Comparison of ENCODE assay signal across 8 cellular contexts in the genomic region with DNA sequence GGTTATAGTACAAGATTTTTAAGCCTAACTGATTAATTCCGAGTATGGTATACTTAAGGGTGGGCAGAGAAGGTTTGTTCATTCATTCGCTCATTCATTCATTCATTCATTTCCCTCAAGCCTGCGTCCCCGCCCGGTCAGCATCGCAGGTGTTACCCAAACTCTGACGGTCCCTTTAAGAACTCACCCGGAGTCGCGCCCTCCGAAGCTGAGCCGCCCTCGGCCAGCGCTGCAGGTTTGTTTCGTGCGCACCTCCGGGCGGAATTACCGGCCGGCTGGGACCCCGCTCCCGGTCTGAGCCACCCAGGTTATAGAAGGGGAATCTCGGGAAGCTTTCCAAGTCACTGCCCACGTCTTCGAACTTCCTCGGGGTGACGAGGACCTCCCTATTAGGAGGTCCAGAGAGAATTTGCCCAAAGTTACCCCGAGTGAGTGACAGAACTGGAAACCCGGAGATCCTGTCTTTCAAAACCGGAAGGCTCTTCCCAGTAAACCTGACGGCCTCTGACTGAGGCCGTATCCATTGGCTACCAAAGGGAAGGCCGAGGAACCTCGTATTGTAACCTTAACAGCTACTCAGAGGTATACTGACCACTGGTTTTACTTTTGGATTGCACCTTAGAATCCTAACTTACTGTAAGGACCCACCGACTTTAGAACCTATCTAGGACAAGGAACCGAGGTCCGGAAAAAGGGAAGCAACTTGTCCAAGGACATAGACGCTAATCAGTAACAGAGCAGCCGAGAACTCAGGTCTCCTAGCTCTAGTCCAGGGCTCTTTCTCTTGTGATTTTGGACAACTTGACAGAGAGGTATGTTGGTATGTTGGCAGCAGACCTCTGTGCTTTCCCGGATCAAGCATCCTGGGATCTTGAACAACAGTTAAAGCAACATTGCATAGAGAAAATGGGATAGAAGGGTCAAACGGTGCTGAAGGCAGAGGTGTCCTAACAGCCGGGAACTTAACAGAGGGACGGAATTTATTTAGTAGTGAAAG. TPM values are rescaled to one million over a fixed set of nuclear protein-coding genes. Genes with fewer than 3 reads are reported as not detected.
DNase-seq lines count a peak whose midpoint lies in the region; ATAC-seq and TF ChIP-seq lines count a peak whose summit lies in the region.

No MANE protein-coding gene starts in this region.

- H2AK5ac ChIP-seq in trophoblast cell (ENCODE audit: low read length): no peak overlapping the region

- CTCF ChIA-PET in HEK293T (lab: Yijun Ruan, JAX): interaction anchor here (0.6 kb wide), 1 partner anchor 780 kb away, joined by 3 read pairs; no protein-coding TSS in a partner anchor

- H3K79me1 ChIP-seq in trophoblast cell (ENCODE audit: low read length): peaks cover 18% of the 10 kb centered on the region

- H3K4me3 ChIP-seq in heart left ventricle: peak overlapping the region; percentile 51 to 100 (median 92)
- peak overlapping the region; percentile 67 for H3K4me3 ChIP-seq in trophoblast cell (ENCODE audit: low read depth, low read length)

- H3K18ac ChIP-seq in trophoblast cell (ENCODE audit: low read length): peak overlapping the region; percentile 71

- POLR2A ChIA-PET in HEK293T (lab: Yijun Ruan, JAX): interaction anchor here (0.9 to 1.0 kb wide), 2 partner anchors 11 to 31 kb away, joined by 5 read pairs; no protein-coding TSS in a partner anchor

- peak; percentile 35 for DNase-seq in DMS153 (lab: John Stamatoyannopoulos, UW)
- DNase-seq in HEK293T (ENCODE audit: extremely low spot score): peak; percentile 45
- peak; percentile 14 for DNase-seq in NOMO-1 treated with DMSO at 0.1 percent for 48 hours (lab: John Stamatoyannopoulos, UW; ENCODE audit: unreplicated experiment)
- peak; percentile 34 for DNase-seq in activated naive CD4-positive, alpha-beta T cell treated with anti-CD3 and anti-CD28 coated beads, Interleukin-2, amount 50 U/mL, for 16 hours
- peak; percentile 26 to 69 (median 47) for DNase-seq in heart left ventricle
- peak; percentile 50 to 67 for DNase-seq in trophoblast cell
- DNase-seq in SW 1271 (lab: John Stamatoyannopoulos, UW): no peak

- ATAC-seq in heart left ventricle (peak in 3 of 4 donors; percentile 8 to 44 (median 28)), GM19463 (IDR thresholded peaks at IDR 0.05; ENCODE audit: unreplicated experiment) (no peak)

- peak overlapping the region in 11 of 12 donors; percentile 88 to 97 (median 93) for H3K27ac ChIP-seq in heart left ventricle
- H3K27ac ChIP-seq in trophoblast cell (ENCODE audit: low read depth, low read length): peak overlapping the region; percentile 78

- peak overlapping the region; percentile 4 for H2BK5ac ChIP-seq in trophoblast cell (ENCODE audit: low read depth, low read length, poor library complexity)

- H3K4me1 ChIP-seq in heart left ventricle (peaks cover 0 to 29% (median 13%) of the 10 kb centered on the region in 12 donors), trophoblast cell (ENCODE audit: control insufficient read depth in 1 of 2, insufficient read depth in 2 of 2, low read length in 2 of 2) (peaks cover 4 to 10% of the 10 kb centered on the region in 2 experiments)

- no peak for TF ChIP-seq POLR2A in heart left ventricle (IDR thresholded peaks at IDR 0.05)

- peaks cover 0 to 22% (median 6%) of the 10 kb centered on the region in 9 donors for H3K36me3 ChIP-seq in heart left ventricle
- H3K36me3 ChIP-seq in trophoblast cell (ENCODE audit: control insufficient read depth in 1 of 2, insufficient read depth in 2 of 2, low read length in 2 of 2): no peaks in the 10 kb centered on the region

- H4K8ac ChIP-seq in trophoblast cell (ENCODE audit: low read depth, low read length): peak overlapping the region; percentile 70

- no peaks in the 10 kb centered on the region for H3K27me3 ChIP-seq in heart left ventricle
- no peaks in the 10 kb centered on the region for H3K27me3 ChIP-seq in trophoblast cell (ENCODE audit: insufficient read depth, low read length)

- H4K91ac ChIP-seq in trophoblast cell (ENCODE audit: low read depth, low read length): peak overlapping the region; percentile 38

- H3K23ac ChIP-seq in trophoblast cell (ENCODE audit: low read length): no peak overlapping the region

- no peak overlapping the region for H3K9ac ChIP-seq in trophoblast cell (ENCODE audit: low read length)

- H3K4me2 ChIP-seq in trophoblast cell (ENCODE audit: low read length): peak overlapping the region; percentile 89

- peak overlapping the region; percentile 63 for H2AFZ ChIP-seq in trophoblast cell (ENCODE audit: insufficient read depth, low read length, poor library complexity)

- H2BK120ac ChIP-seq in trophoblast cell (ENCODE audit: insufficient read depth, low read length, poor library complexity): peak overlapping the region; percentile 84

- 8 to 14% (median 9%) methylated on average over 30 to 43 of the region's 43 CpGs for WGBS in heart left ventricle, 4 donors
- no CpG with 5 or more reads among the region's 43 CpGs for WGBS in trophoblast cell (ENCODE audit: extremely low coverage, insufficient coverage, insufficient read length)

- H3K14ac ChIP-seq in trophoblast cell (ENCODE audit: low read length): peak overlapping the region; percentile 86

- H2BK12ac ChIP-seq in trophoblast cell (ENCODE audit: low read length): peak overlapping the region; percentile 75

- H4K12ac ChIP-seq in trophoblast cell (ENCODE audit: low read depth, low read length): peak overlapping the region; percentile 59

- H3K9me3 ChIP-seq in heart left ventricle (no peaks in the 10 kb centered on the region), trophoblast cell (ENCODE audit: insufficient read depth, low read depth, low read length) (no peaks in the 10 kb centered on the region)

- intact Hi-C loops in heart left ventricle (cut with DNase I): loop anchor here in 6 of 10 donors (2.0 to 10.0 kb wide), 5 partner anchors 53 to 158 kb away; no protein-coding TSS in a partner anchor

- peaks cover 11% of the 10 kb centered on the region for H3K79me2 ChIP-seq in trophoblast cell (ENCODE audit: control insufficient read depth, insufficient read depth, low read length, poor library complexity)

- peak overlapping the region; percentile 85 for H3K4ac ChIP-seq in trophoblast cell (ENCODE audit: low read depth, low read length)

- no peak for TF ChIP-seq CTCF in heart left ventricle (IDR thresholded peaks at IDR 0.05)

TF ChIP-seq in HEK293T, 16 proteins besides CTCF, POLR2A, EP300 and RAD21:
- TF ChIP-seq ELF4 (IDR thresholded peaks at IDR 0.05): no peak
- 0 out of 2 replicates have a peak, but pooled peaks have one; percentile 31 for TF ChIP-seq PKNOX1 (IDR thresholded peaks at IDR 0.05)

RNA-seq across cellular contexts. Expression of gene DLG1, which starts 0.7 kb away (rescaled TPM):
- total RNA-seq in heart left ventricle: 100 to 1,000 TPM in 1 of 9 donors, 10 to 100 TPM in 8; 37.1 to 151 (median 63.6) TPM
- polyA plus RNA-seq in heart left ventricle: 10 to 100 TPM; 17.4 to 94.3 TPM
- 38.6 and 38.9 TPM in 2 replicates for polyA plus RNA-seq in trophoblast cell (2013)

Comparison
In these comparisons a context has a peak if more than half of its experiments do, and no peak if none do; other contexts are left out.
1. DNase-seq: peak in DMS153 (single experiment), HEK293T (single experiment), NOMO-1 treated with DMSO at 0.1 percent for 48 hours (single experiment), activated naive CD4-positive, alpha-beta T cell treated with anti-CD3 and anti-CD28 coated beads, Interleukin-2, amount 50 U/mL, for 16 hours (single experiment), heart left ventricle (5 of 5) and trophoblast cell (2 of 2); none in SW 1271 (0 of 2).